ENCODE assay signal across 8 cellular contexts in genomic region chr16:48687421-48688038, GRCh38.
DNase-seq lines count a peak whose midpoint lies in the region; ATAC-seq and TF ChIP-seq lines count a peak whose summit lies in the region.

No MANE protein-coding gene starts in this region.

- intact Hi-C loops in lower lobe of right lung (cut with DNase I) (loop anchor here (10.0 kb wide), 1 partner anchor 667 kb away; no protein-coding TSS in a partner anchor), testis (cut with DNase I; ENCODE audit: low total_unique reads) (loop anchor here (5.0 kb wide), 1 partner anchor 665 kb away; no protein-coding TSS in a partner anchor)

- no peak overlapping the region for H3K27ac ChIP-seq in lower lobe of right lung
- no peak overlapping the region for H3K27ac ChIP-seq in testis

- ATAC-seq in HG02571 (IDR thresholded peaks at IDR 0.05; ENCODE audit: unreplicated experiment) (peak; percentile 63), lower lobe of right lung (peak; percentile 78 to 79)

- DNase-seq in 8988T (peak; percentile 70), GM04504 (ENCODE audit: low read depth) (peak; percentile 41), NCI-H1105 treated with DMSO at 0.1 percent for 48 hours (lab: John Stamatoyannopoulos, UW) (peak; percentile 90), SK-N-DZ (ENCODE audit: low spot score) (peak; percentile 71), dermis blood vessel endothelial cell (peak; percentile 80), lower lobe of right lung (peak; percentile 52), testis (peak; percentile 70)

- H3K9me3 ChIP-seq in lower lobe of right lung: no peaks in the 10 kb centered on the region
- H3K9me3 ChIP-seq in testis: no peaks in the 10 kb centered on the region

- H3K36me3 ChIP-seq in lower lobe of right lung: no peaks in the 10 kb centered on the region
- H3K36me3 ChIP-seq in testis (ENCODE audit: low read depth, missing control alignments): no peaks in the 10 kb centered on the region

- TF ChIP-seq CTCF in lower lobe of right lung (IDR thresholded peaks at IDR 0.05) (peak; percentile 79), testis (IDR thresholded peaks at IDR 0.05) (peak; percentile 22 to 65 (median 54))

- H3K4me1 ChIP-seq in lower lobe of right lung: peaks cover 4% of the 10 kb centered on the region
- no peaks in the 10 kb centered on the region for H3K4me1 ChIP-seq in testis

- H3K27me3 ChIP-seq in lower lobe of right lung (ENCODE audit: low read depth) (no peaks in the 10 kb centered on the region), testis (no peaks in the 10 kb centered on the region)

- no peak overlapping the region for H3K4me3 ChIP-seq in lower lobe of right lung
- H3K4me3 ChIP-seq in testis: no peak overlapping the region

- WGBS in testis, 2 donors: 1 to 2% methylated on average over 9 of the region's 9 CpGs

- TF ChIP-seq POLR2A in testis (IDR thresholded peaks at IDR 0.05): no peak
